25 cellular contexts compared by ENCODE assay signal in genomic region chr20:55882922-55883321, GRCh38.
"Had no signal": no experiment of that assay in that cellular context is flagged by ENCODE, and none has a peak within 500 bp of the region (broad histone marks: within the 10 kb centered on the region; RNA-seq: fewer than 3 reads in every experiment).

No MANE protein-coding gene starts in this region.

- DNase-seq: activated CD4-positive, alpha-beta T cell treated with anti-CD3 and anti-CD28 coated beads for 1 hour; activated CD4-positive, alpha-beta T cell treated with anti-CD3 and anti-CD28 coated beads, Interleukin-2, amount 50 U/mL, for 1 hour; activated CD8-positive, alpha-beta T cell treated with anti-CD3 and anti-CD28 coated beads, Interleukin-2, amount 10 ng/mL, durations not matched to agents 7 days and 5 days; activated gamma-delta T cell treated with Interleukin-2 at 50 U/mL for 16 hours; activated T-cell treated with anti-CD3 and anti-CD28 coated beads, Interleukin-2, amount 50 U/mL, for 1 hour; anterior cingulate cortex; body of pancreas; dermis blood vessel endothelial cell; effector CD8-positive, alpha-beta T cell; glutamatergic neuron; hypothalamus; left ventricle myocardium inferior; mammary epithelial cell; nephron progenitor cell; pancreas; psoas muscle; right cardiac atrium; stimulated activated CD4-positive, alpha-beta T cell treated with anti-CD3 and anti-CD28 coated beads, Interleukin-2, amount 100 ng/mL, for 24 hours; stimulated activated CD8-positive, alpha-beta memory T cell treated with anti-CD3 and anti-CD28 coated beads, Interleukin-4, amount 100 ng/mL, for 48 hours; stimulated activated naive B cell treated with anti-CD40 and anti-IgM and Interleukin-4, amounts not matched to agents 10 μg/mL and 1 μg/mL and 100 μg/mL, for 72 hours; trophoblast cell had no signal

- H3K27ac ChIP-seq: body of pancreas, cardiac muscle cell, left ventricle myocardium inferior, pancreas, psoas muscle, skin epidermis, vagina had no signal

- H3K4me3 Mint-ChIP-seq: activated CD8-positive, alpha-beta T cell treated with anti-CD3 and anti-CD28 coated beads, Interleukin-2, amount 10 ng/mL, durations not matched to agents 7 days and 5 days; activated naive CD4-positive, alpha-beta T cell treated with anti-CD3 and anti-CD28 coated beads, Interleukin-2, amount 50 U/mL, for 24 hours; nephron progenitor cell; stimulated activated naive B cell treated with anti-CD40 and anti-IgM and Interleukin-4, amounts not matched to agents 10 μg/mL and 1 μg/mL and 100 μg/mL, for 72 hours had no signal

- H3K36me3 Mint-ChIP-seq: activated naive CD4-positive, alpha-beta T cell treated with anti-CD3 and anti-CD28 coated beads, Interleukin-2, amount 50 U/mL, for 24 hours; stimulated activated naive B cell treated with anti-CD40 and anti-IgM and Interleukin-4, amounts not matched to agents 10 μg/mL and 1 μg/mL and 100 μg/mL, for 72 hours had no signal

- H3K9me3 ChIP-seq: body of pancreas, left ventricle myocardium inferior, pancreas, psoas muscle, vagina had no signal

- H3K4me3 ChIP-seq: body of pancreas, cardiac muscle cell, left ventricle myocardium inferior, pancreas, psoas muscle, skin epidermis, vagina had no signal

- H3K4me1 ChIP-seq: body of pancreas, left ventricle myocardium inferior, pancreas, psoas muscle, vagina had no signal

- H3K27ac Mint-ChIP-seq: activated CD8-positive, alpha-beta T cell treated with anti-CD3 and anti-CD28 coated beads, Interleukin-2, amount 10 ng/mL, durations not matched to agents 7 days and 5 days; activated naive CD4-positive, alpha-beta T cell treated with anti-CD3 and anti-CD28 coated beads, Interleukin-2, amount 50 U/mL, for 24 hours; nephron progenitor cell; stimulated activated naive B cell treated with anti-CD40 and anti-IgM and Interleukin-4, amounts not matched to agents 10 μg/mL and 1 μg/mL and 100 μg/mL, for 72 hours had no signal

- ATAC-seq: activated CD8-positive, alpha-beta T cell treated with anti-CD3 and anti-CD28 coated beads, Interleukin-2, amount 10 ng/mL, durations not matched to agents 7 days and 5 days; body of pancreas; psoas muscle; right cardiac atrium; stimulated activated naive B cell treated with anti-CD40 and anti-IgM and Interleukin-4, amounts not matched to agents 10 μg/mL and 1 μg/mL and 100 μg/mL, for 72 hours had no signal

- H3K27me3 ChIP-seq: body of pancreas, cardiac muscle cell, pancreas, vagina had no signal

- H3K4me1 Mint-ChIP-seq: activated naive CD4-positive, alpha-beta T cell treated with anti-CD3 and anti-CD28 coated beads, Interleukin-2, amount 50 U/mL, for 24 hours; nephron progenitor cell; stimulated activated naive B cell treated with anti-CD40 and anti-IgM and Interleukin-4, amounts not matched to agents 10 μg/mL and 1 μg/mL and 100 μg/mL, for 72 hours had no signal

- H3K27me3 Mint-ChIP-seq: activated naive CD4-positive, alpha-beta T cell treated with anti-CD3 and anti-CD28 coated beads, Interleukin-2, amount 50 U/mL, for 24 hours; stimulated activated naive B cell treated with anti-CD40 and anti-IgM and Interleukin-4, amounts not matched to agents 10 μg/mL and 1 μg/mL and 100 μg/mL, for 72 hours had no signal

- H3K36me3 ChIP-seq: cardiac muscle cell, left ventricle myocardium inferior, pancreas, vagina had no signal
